8 cellular contexts compared by ENCODE assay signal in the genomic region with DNA sequence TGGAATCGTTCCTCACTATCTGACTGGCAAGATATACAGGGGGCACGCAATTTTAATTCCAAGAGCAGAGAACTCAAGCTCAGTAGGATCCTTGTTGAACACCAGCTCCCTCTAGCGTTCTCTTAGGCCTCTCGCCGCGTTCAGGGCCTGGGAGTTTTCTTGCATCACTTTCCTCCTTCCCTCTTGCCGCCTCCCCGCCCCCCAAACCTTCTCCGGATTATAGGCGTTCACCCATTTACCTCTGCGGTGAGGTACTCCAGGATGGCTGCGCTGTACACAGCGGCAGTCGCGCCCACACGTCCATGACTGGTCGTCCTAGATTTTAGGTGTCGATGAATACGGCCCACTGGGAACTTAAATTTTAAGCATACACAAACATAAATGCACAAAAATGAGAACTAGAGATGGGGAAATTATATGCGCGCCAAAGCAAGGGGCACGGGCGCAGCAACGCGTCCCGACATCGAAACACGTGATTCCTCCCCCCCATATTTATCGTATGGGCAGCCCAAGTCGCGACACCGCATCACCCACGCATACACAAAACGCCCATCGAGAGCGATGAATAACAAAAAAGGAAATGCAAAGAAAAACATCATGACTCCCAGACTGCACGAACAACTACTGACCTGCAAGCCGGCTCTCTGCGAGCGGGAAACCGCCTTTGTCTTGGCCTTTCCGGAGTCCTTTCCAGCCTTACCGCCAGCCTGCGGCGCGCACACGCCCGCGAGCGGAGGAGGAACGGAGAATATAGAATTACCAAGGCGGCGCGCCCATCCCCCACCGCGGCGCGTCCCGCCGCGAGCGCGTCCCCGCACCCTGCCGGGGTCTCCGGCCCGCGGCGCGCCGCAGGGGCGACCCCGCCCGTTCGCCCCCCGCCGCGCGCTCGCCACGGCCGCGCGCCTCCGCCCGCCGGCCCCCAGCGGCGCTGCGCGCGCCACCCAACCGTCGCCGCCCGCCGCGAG. TPM values are rescaled to one million over a fixed set of nuclear protein-coding genes. Genes with fewer than 3 reads are reported as not detected.
A peak's percentile ranks its signal among the peaks of the same experiment; 100 is the strongest.
DNase-seq lines count a peak whose midpoint lies in the region; ATAC-seq, FAIRE-seq and TF ChIP-seq lines count a peak whose summit lies in the region.

No MANE protein-coding gene starts in this region.

- peak overlapping the region; percentile 48 for H2AFZ ChIP-seq in astrocyte (ENCODE audit: low read depth, low read length)

- H4K20me1 ChIP-seq in astrocyte (ENCODE audit: insufficient read depth, low read length), result peaks cover 24% of the 10 kb centered on the region

- H3K9me3 ChIP-seq in T-helper 17 cell (ENCODE audit: control insufficient read depth, low read length, poor library complexity, severe bottlenecking), result no peaks in the 10 kb centered on the region
- H3K9me3 ChIP-seq in astrocyte (ENCODE audit: insufficient read depth, low read depth, low read length), result no peaks in the 10 kb centered on the region
- H3K9me3 ChIP-seq in vagina, result no peaks in the 10 kb centered on the region

- H3K9ac ChIP-seq in astrocyte (ENCODE audit: low read length), result peak overlapping the region; percentile 96

- intact Hi-C loops in vagina (cut with DNase I), result loop anchor here (2.0 to 5.0 kb wide), 2 partner anchors 57 to 387 kb away; partner anchors contain the start of gene LAMTOR3

- H3K36me3 Mint-ChIP-seq in T-helper 17 cell (ENCODE audit: low read depth), result peaks cover 4% of the 10 kb centered on the region
- no peaks in the 10 kb centered on the region for H3K36me3 Mint-ChIP-seq in astrocyte (ENCODE audit: low read depth, unreplicated experiment)

- H3K27me3 Mint-ChIP-seq in T-helper 17 cell (no peaks in the 10 kb centered on the region), astrocyte (ENCODE audit: low read depth, unreplicated experiment) (no peaks in the 10 kb centered on the region)

- TF ChIP-seq CTCF in GM13977 (IDR thresholded peaks at IDR 0.05; ENCODE audit: extremely low read depth, insufficient read depth, missing control alignments) (peak; percentile 85), astrocyte (IDR thresholded peaks at IDR 0.05; ENCODE audit: insufficient read depth, low read depth, low read length) (peak; percentile 93), vagina (IDR thresholded peaks at IDR 0.05) (peak; percentile 24 to 82 (median 70))

- H3K4me1 Mint-ChIP-seq in T-helper 17 cell (peaks cover 20% of the 10 kb centered on the region), astrocyte (ENCODE audit: low read depth, unreplicated experiment) (peaks cover 15% of the 10 kb centered on the region)

- H3K27me3 ChIP-seq in astrocyte (ENCODE audit: insufficient read depth, low read length) (no peaks in the 10 kb centered on the region), vagina (no peaks in the 10 kb centered on the region)

- peak overlapping the region; percentile 94 for H3K27ac ChIP-seq in astrocyte (ENCODE audit: low read depth, low read length)
- peak overlapping the region; percentile 95 for H3K27ac ChIP-seq in vagina

- H3K4me1 ChIP-seq in astrocyte (ENCODE audit: insufficient read depth, low read length), result peaks cover 29% of the 10 kb centered on the region
- peaks cover 48% of the 10 kb centered on the region for H3K4me1 ChIP-seq in vagina

- FAIRE-seq in astrocyte (lab: Jason Lieb, UNC), result peak; percentile 70

- no peak overlapping the region for H3K4me3 Mint-ChIP-seq in T-helper 17 cell
- no peak overlapping the region for H3K4me3 Mint-ChIP-seq in astrocyte (ENCODE audit: unreplicated experiment)

- peak overlapping the region; percentile 98 for H3K4me3 ChIP-seq in astrocyte (ENCODE audit: insufficient read depth, low read depth, low read length)
- peak overlapping the region; percentile 89 to 97 for H3K4me3 ChIP-seq in vagina

- ATAC-seq in HG02938 (IDR thresholded peaks at IDR 0.05; ENCODE audit: unreplicated experiment) (peak; percentile 31), T-helper 17 cell (peak; percentile 39)

- in situ Hi-C loops in GM13977 (cut with MboI; ENCODE audit: low pct_unique_long_range_greater_than_20kb, low sequenced_read_pairs, unreplicated experiment), result loop anchor here (10.0 kb wide), 1 partner anchor 135 kb away; the partner anchor contains the start of gene DAPP1

- peaks cover 58% of the 10 kb centered on the region for H3K79me2 ChIP-seq in astrocyte (ENCODE audit: insufficient read depth, low read length)

- H3K36me3 ChIP-seq in astrocyte (ENCODE audit: insufficient read depth, low read length) (peaks cover 8% of the 10 kb centered on the region), vagina (peaks cover 0 to 6% of the 10 kb centered on the region in 2 donors)

- H3K27ac Mint-ChIP-seq in T-helper 17 cell (no peak overlapping the region), astrocyte (ENCODE audit: unreplicated experiment) (no peak overlapping the region)

- DNase-seq in GM13977 (ENCODE audit: low spot score) (peak; percentile 80), NCI-H1694 treated with DMSO at 0.1 percent for 48 hours (lab: John Stamatoyannopoulos, UW) (peak; percentile 94), T-helper 17 cell (peak; percentile 73 to 85 (median 75)), astrocyte (ENCODE audit: low read depth) (peak; percentile 81), hepatic stellate cell (ENCODE audit: low spot score) (peak; percentile 81), putamen (ENCODE audit: low spot score) (peak; percentile 95), vagina (ENCODE audit: extremely low spot score in 2 of 2) (peak in 1 of 2 donors; percentile 93)

- H3K4me2 ChIP-seq in astrocyte (ENCODE audit: low read length), result peak overlapping the region; percentile 91

- TF ChIP-seq POLR2A in vagina (IDR thresholded peaks at IDR 0.05), result no peak

- no peaks in the 10 kb centered on the region for H3K9me3 Mint-ChIP-seq in astrocyte (ENCODE audit: unreplicated experiment)

RNA-seq across cellular contexts. Expression of gene H2AZ1, which starts 0.8 kb away (rescaled TPM):
- total RNA-seq in T-helper 17 cell, result 100 to 1,000 TPM; 105 to 107 TPM
- 210 and 273 TPM in 2 replicates for total RNA-seq in astrocyte
- total RNA-seq in vagina, result 177 TPM

RNA-seq across cellular contexts. Expression of gene DNAJB14, which starts 2.9 kb away (rescaled TPM):
- total RNA-seq in T-helper 17 cell (10 to 100 TPM; 52.1 to 58.7 TPM), astrocyte (60.5 and 68.5 TPM in 2 replicates), vagina (24.3 TPM)

RNA-seq across cellular contexts. Expression of gene LAMTOR3, which starts 55.1 kb away (rescaled TPM):
- total RNA-seq in T-helper 17 cell (10 to 100 TPM; 17.9 to 22.4 TPM), astrocyte (49.6 and 53.9 TPM in 2 replicates), vagina (46.2 TPM)
